In the genomic region with DNA sequence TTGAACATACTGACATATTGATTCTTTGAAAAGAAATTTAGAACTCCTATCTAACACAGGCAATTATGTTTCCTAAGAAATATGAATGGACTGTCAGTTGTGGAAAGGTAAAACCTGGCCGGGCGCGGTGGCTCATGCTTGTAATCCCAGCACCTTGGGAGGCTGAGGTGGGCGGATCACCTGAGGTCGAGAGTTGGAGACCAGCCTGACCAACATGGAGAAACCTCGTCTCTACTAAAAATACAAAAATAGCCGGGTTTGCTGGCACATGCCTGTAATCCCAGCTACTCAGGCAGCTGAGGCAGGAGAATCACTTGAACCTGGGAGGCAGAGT, we compare ENCODE assay signal across 5 cellular contexts. TPM values are rescaled to one million over a fixed set of nuclear protein-coding genes. Genes with fewer than 3 reads are reported as not detected.
DNase-seq lines count a peak whose midpoint lies in the region; ATAC-seq and TF ChIP-seq lines count a peak whose summit lies in the region.
"Not testable (repeated sequence)": the region's sequence is repeated elsewhere in the genome, so short reads cannot be mapped to it uniquely, and the experiment has no call there.

No MANE protein-coding gene starts in this region.

- not testable (repeated sequence) for TF ChIP-seq EP300 in esophagus muscularis mucosa (IDR thresholded peaks at IDR 0.05)

- H3K79me2 ChIP-seq in GM23338 (replicated peaks; ENCODE audit: insufficient read depth): not testable (repeated sequence)

- H4K20me1 ChIP-seq in GM23338 (replicated peaks; ENCODE audit: insufficient read depth): not testable (repeated sequence)

- not testable (repeated sequence) for ATAC-seq in GM23338, WTC11

- H3K4me1 Mint-ChIP-seq in GM23338: peaks cover 17% of the 10 kb centered on the region
- peaks cover 22% of the 10 kb centered on the region for H3K4me1 Mint-ChIP-seq in WTC11
- peaks cover 13% of the 10 kb centered on the region for H3K4me1 Mint-ChIP-seq in neural crest cell

- not testable (repeated sequence) for H3K9me2 ChIP-seq in GM23338 (ENCODE audit: insufficient read depth)

- not testable (repeated sequence) for H3K27me3 Mint-ChIP-seq in GM23338 (ENCODE audit: insufficient read depth, low read depth, poor library complexity); WTC11 (ENCODE audit: low read depth); neural crest cell (ENCODE audit: low read depth)

- H3K9me3 ChIP-seq in esophagus muscularis mucosa: not testable (repeated sequence)

- H3K27ac ChIP-seq in GM23338 (ENCODE audit: low read depth): peak overlapping the region; percentile 53
- H3K27ac ChIP-seq in esophagus muscularis mucosa (replicated peaks in 1 of 4): not testable (repeated sequence)

- not testable (repeated sequence) for TF ChIP-seq POLR2A in esophagus muscularis mucosa (IDR thresholded peaks at IDR 0.05; ENCODE audit: low read depth)

- peaks cover 31% of the 10 kb centered on the region for H3K36me3 Mint-ChIP-seq in GM23338 (ENCODE audit: low read depth)
- H3K36me3 Mint-ChIP-seq in WTC11: peaks cover 30% of the 10 kb centered on the region
- H3K36me3 Mint-ChIP-seq in neural crest cell (ENCODE audit: low read depth): not testable (repeated sequence)

- H3K4me2 ChIP-seq in GM23338: peak overlapping the region; percentile 22

- TF ChIP-seq CTCF in GM23338 (conservative IDR thresholded peaks at IDR 0.05; ENCODE audit: low read depth in 2 of 2); WTC11 (IDR thresholded peaks at IDR 0.05); esophagus muscularis mucosa (IDR thresholded peaks at IDR 0.05); neural crest cell (conservative IDR thresholded peaks at IDR 0.05): not testable (repeated sequence)

- not testable (repeated sequence) for H3K27ac Mint-ChIP-seq in GM23338
- H3K27ac Mint-ChIP-seq in WTC11 (0 out of 2 replicates have a peak overlapping the region, but pooled peaks have one; percentile 3), neural crest cell (ENCODE audit: unreplicated experiment) (peak overlapping the region; percentile 44)

- H3K9me3 Mint-ChIP-seq in GM23338 (peaks cover 33% of the 10 kb centered on the region), WTC11 (peaks cover 39% of the 10 kb centered on the region)
- not testable (repeated sequence) for H3K9me3 Mint-ChIP-seq in neural crest cell

- H2AFZ ChIP-seq in GM23338: not testable (repeated sequence)

- not testable (repeated sequence) for H3K27me3 ChIP-seq in GM23338 (ENCODE audit: insufficient read depth); esophagus muscularis mucosa

- 94% methylated on average over 7 of the region's 7 CpGs for WGBS in esophagus muscularis mucosa

- CTCF ChIA-PET in WTC11 (lab: Charles Lee): interaction anchor here (2.5 kb wide), 1 partner anchor 13 kb away, joined by 8 read pairs; the partner anchor contains the start of genes MPLKIP and SUGCT

- intact Hi-C loops in esophagus muscularis mucosa (cut with DNase I); posterior vena cava (cut with DNase I): not testable (repeated sequence)

- not testable (repeated sequence) for H3K4me3 Mint-ChIP-seq in GM23338, WTC11, neural crest cell

- H3K4me3 ChIP-seq in GM23338, esophagus muscularis mucosa: not testable (repeated sequence)

- H3K36me3 ChIP-seq in GM23338 (ENCODE audit: insufficient read depth): peaks cover 17% of the 10 kb centered on the region
- H3K36me3 ChIP-seq in esophagus muscularis mucosa: not testable (repeated sequence)

- peaks cover 15% of the 10 kb centered on the region for H3K4me1 ChIP-seq in GM23338 (ENCODE audit: insufficient read depth)
- not testable (repeated sequence) for H3K4me1 ChIP-seq in esophagus muscularis mucosa

- POLR2A ChIA-PET in WTC11 (lab: Charles Lee): not testable (repeated sequence)

- not testable (repeated sequence) for DNase-seq in GM23338 (ENCODE audit: low spot score); WTC11 (ENCODE audit: low spot score); neural crest cell (ENCODE audit: low read depth, low spot score)
- DNase-seq in esophagus muscularis mucosa (ENCODE audit: extremely low spot score) (peak; percentile 26), posterior vena cava (ENCODE audit: low spot score) (peak; percentile 57)

- H3F3A ChIP-seq in GM23338 (replicated peaks; ENCODE audit: low read depth): not testable (repeated sequence)

RNA-seq across cellular contexts. Expression of gene SUGCT, which starts 13.4 kb away (rescaled TPM):
- 2.1 and 5.6 TPM in 2 replicates for total RNA-seq in GM23338 (2014; rRNA removed; shearing (Covaris generic))
- polyA plus RNA-seq in GM23338 (2016; fragmentation: Nextera tagmentation; extraction: Ambion mirVana): 4.2 and 5.2 TPM in 2 replicates
- total RNA-seq in WTC11 (2021) (4.6 to 7.4 TPM (median 7.2 TPM) in 3 replicates), esophagus muscularis mucosa (10 to 100 TPM in 3 of 4 donors, 1 to 10 TPM in 1; 7.8 to 15.0 (median 12.8) TPM), neural crest cell (5.9 and 7.8 TPM in 2 replicates), posterior vena cava (10 to 100 TPM; 15.8 to 16.2 TPM)

RNA-seq across cellular contexts. Expression of gene MPLKIP, which starts 13.8 kb away (rescaled TPM):
- 42.8 and 64.0 TPM in 2 replicates for total RNA-seq in GM23338 (2014; rRNA removed; shearing (Covaris generic))
- polyA plus RNA-seq in GM23338 (2016; fragmentation: Nextera tagmentation; extraction: Ambion mirVana): 147 and 153 TPM in 2 replicates
- total RNA-seq in WTC11 (2021) (55.4 to 63.0 TPM (median 61.6 TPM) in 3 replicates), esophagus muscularis mucosa (10 to 100 TPM; 18.7 to 45.8 (median 32.0) TPM), neural crest cell (42.1 and 44.0 TPM in 2 replicates), posterior vena cava (10 to 100 TPM; 19.3 to 20.4 TPM)
